ENCODE assay signal across 14 cellular contexts in the genomic region with DNA sequence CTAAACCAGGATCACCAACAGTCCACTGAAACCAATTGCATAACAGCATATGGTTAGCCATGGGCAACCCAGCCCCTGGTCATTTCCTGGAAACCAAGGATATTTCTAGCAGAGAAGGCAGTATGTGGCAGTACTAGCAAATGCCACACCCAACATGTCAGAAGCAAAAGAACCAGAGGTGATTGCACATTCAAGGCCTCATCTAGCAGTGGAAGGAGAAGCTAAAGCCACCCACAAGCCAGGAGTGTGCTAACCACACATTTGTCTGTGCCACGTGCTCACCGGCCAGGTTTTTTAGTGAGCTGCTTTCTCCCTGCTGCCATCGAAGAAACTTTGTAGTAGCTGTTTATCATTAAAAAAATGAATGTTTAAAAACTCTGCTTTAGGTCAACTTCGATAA. TPM values are rescaled to one million over a fixed set of nuclear protein-coding genes. Genes with fewer than 3 reads are reported as not detected.
DNase-seq lines count a peak whose midpoint lies in the region; ATAC-seq and TF ChIP-seq lines count a peak whose summit lies in the region.
"Had no signal": no experiment of that assay in that cellular context is flagged by ENCODE, and none has a peak within 500 bp of the region (broad histone marks: within the 10 kb centered on the region; RNA-seq: fewer than 3 reads in every experiment).

No MANE protein-coding gene starts in this region.

- DNase-seq in GF-D8 (lab: John Stamatoyannopoulos, UW) = peak; percentile 82
- peak; percentile 9 for DNase-seq in H4 (ENCODE audit: low spot score)
- peak; percentile 99 for DNase-seq in MV-4-11 (lab: John Stamatoyannopoulos, UW)
- DNase-seq in sigmoid colon = no peak
- DNase-seq in cortex of kidney (lab: John Stamatoyannopoulos, UW) = no peak
- DNase-seq in NCI-H2196 (lab: John Stamatoyannopoulos, UW; ENCODE audit: unreplicated experiment) = no peak
- no peak for DNase-seq in HT-29 (ENCODE audit: low spot score)
- DNase-seq: islet precursor cell, NCI-H2029 treated with DMSO at 0.1 percent for 48 hours, SJCRH30, tibial artery had no signal

- WGBS in sigmoid colon, 2 donors = 54 to 78% methylated on average over 4 of the region's 4 CpGs

- no peak overlapping the region for H3K4me3 ChIP-seq in sigmoid colon
- H3K4me3 ChIP-seq: prostate gland, SJCRH30, tibial artery had no signal

- no peak overlapping the region for H3K27ac ChIP-seq in sigmoid colon
- H3K27ac ChIP-seq: prostate gland, SJCRH30, tibial artery had no signal

- no peak for TF ChIP-seq POLR2A in sigmoid colon (IDR thresholded peaks at IDR 0.05)

- no peaks in the 10 kb centered on the region for H3K27me3 ChIP-seq in sigmoid colon
- H3K27me3 ChIP-seq: SJCRH30, tibial artery had no signal

- intact Hi-C loops in sigmoid colon (cut with DNase I) = no loop called here

- no peaks in the 10 kb centered on the region for H3K4me1 ChIP-seq in sigmoid colon
- H3K4me1 ChIP-seq: prostate gland, SJCRH30, tibial artery had no signal

- peak; percentile 36 for ATAC-seq in esophagus mucosa
- ATAC-seq: activated naive CD4-positive, alpha-beta T cell treated with anti-CD3 and anti-CD28 coated beads, Interleukin-2, amount 50 U/mL, for 72 hours had no signal

- no peaks in the 10 kb centered on the region for H3K36me3 ChIP-seq in sigmoid colon
- H3K36me3 ChIP-seq: prostate gland, SJCRH30, tibial artery had no signal

- TF ChIP-seq CTCF in sigmoid colon (IDR thresholded peaks at IDR 0.05) = no peak

- H3K9me3 ChIP-seq in sigmoid colon = no peaks in the 10 kb centered on the region
- H3K9me3 ChIP-seq: prostate gland, SJCRH30, tibial artery had no signal

- no peak for TF ChIP-seq EP300 in sigmoid colon (IDR thresholded peaks at IDR 0.05)

RNA-seq across cellular contexts. Expression of a gene that starts 42.0 kb away (rescaled TPM):
- total RNA-seq in H4 (2014; rRNA removed; shearing (Covaris generic)) = 0.06 TPM in 1 of 2 replicates, not detected in the other
- total RNA-seq in esophagus mucosa (6.3 TPM), sigmoid colon (1 to 10 TPM; 1.1 to 5.3 (median 1.7) TPM)
- polyA plus RNA-seq in sigmoid colon = 1 to 10 TPM; 1.2 to 2.5 (median 2.0) TPM
- 1.2 and 3.2 TPM in 2 replicates for total RNA-seq in HT-29 (2014; rRNA removed; shearing (Covaris generic))

Comparison
In these comparisons a context has a peak if more than half of its experiments do, and no peak if none do; other contexts are left out.
1. DNase-seq: peak in GF-D8 (single experiment), H4 (single experiment) and MV-4-11 (single experiment); none in sigmoid colon (single experiment), cortex of kidney (single experiment), NCI-H2196 (single experiment) and HT-29 (single experiment).